Comparison of ENCODE assay signal across 13 cellular contexts in the genomic region with DNA sequence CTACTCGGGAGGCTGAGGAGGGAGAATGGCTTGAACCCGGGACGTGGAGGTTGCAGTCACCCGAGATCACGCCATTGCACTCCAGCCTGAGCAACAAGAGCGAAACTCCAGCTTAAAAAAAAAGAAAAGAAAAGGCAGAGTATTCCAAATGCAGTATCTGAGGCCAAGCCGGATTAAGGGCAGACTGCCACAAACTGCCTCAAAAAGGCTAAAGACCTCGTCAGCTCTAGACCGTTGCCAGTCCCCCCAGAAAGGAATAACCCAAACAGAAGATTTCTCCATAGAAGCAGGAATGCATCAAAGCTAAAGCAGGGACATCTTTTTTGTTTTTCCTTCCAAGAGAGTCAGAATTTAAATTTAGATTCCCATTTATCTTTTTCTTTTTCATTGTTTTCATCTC.
DNase-seq lines count a peak whose midpoint lies in the region; ATAC-seq and TF ChIP-seq lines count a peak whose summit lies in the region.
"Had no signal": no experiment of that assay in that cellular context is flagged by ENCODE, and none has a peak within 500 bp of the region (broad histone marks: within the 10 kb centered on the region; RNA-seq: fewer than 3 reads in every experiment).

No MANE protein-coding gene starts in this region.

- whole genome bisulfite sequencing in testis, 2 donors: 42 to 54% methylated on average over 9 of the region's 9 CpGs

- peaks cover 4% of the 10 kb centered on the region for H3K4me1 ChIP-seq in testis
- H3K4me1 ChIP-seq in upper lobe of right lung: peaks cover 14% of the 10 kb centered on the region

- H3K27me3 ChIP-seq in testis: no peaks in the 10 kb centered on the region
- no peaks in the 10 kb centered on the region for H3K27me3 ChIP-seq in upper lobe of right lung

- no peak for ATAC-seq in GM21723 (IDR thresholded peaks at IDR 0.05; ENCODE audit: unreplicated experiment)
- no peak for ATAC-seq in upper lobe of right lung
- ATAC-seq: activated CD4-positive, alpha-beta T cell treated with anti-CD3 and anti-CD28 coated beads for 36 hours had no signal

- no peak for TF ChIP-seq CTCF in fibroblast of the aortic adventitia (IDR thresholded peaks at IDR 0.05; ENCODE audit: insufficient read depth, low read length)
- no peak for TF ChIP-seq CTCF in testis (IDR thresholded peaks at IDR 0.05)
- no peak for TF ChIP-seq CTCF in upper lobe of right lung (IDR thresholded peaks at IDR 0.05)

- TF ChIP-seq POLR2A in testis (IDR thresholded peaks at IDR 0.05): no peak

- DNase-seq in NCI-H446 treated with DMSO at 0.1 percent for 48 hours (lab: John Stamatoyannopoulos, UW) (peak; percentile 78), fibroblast of the aortic adventitia (ENCODE audit: low read depth) (peak; percentile 99), mucosa of gallbladder (ENCODE audit: low spot score) (peak; percentile 82), testis (peak; percentile 79), superior temporal gyrus (ENCODE audit: extremely low spot score) (no peak), SHP77 treated with DMSO at 0.1 percent for 48 hours (lab: John Stamatoyannopoulos, UW) (no peak), upper lobe of right lung (no peak)
- DNase-seq: activated CD4-positive, alpha-beta T cell treated with anti-CD3 and anti-CD28 coated beads for 36 hours; activated naive CD4-positive, alpha-beta T cell treated with anti-CD3 and anti-CD28 coated beads, Interleukin-2, amount 50 U/mL, for 16 hours; endodermal cell; NCI-H1105 treated with DMSO at 0.1 percent for 48 hours; stimulated activated CD8-positive, alpha-beta memory T cell treated with anti-CD3 and anti-CD28 coated beads, Interleukin-4, amount 100 ng/mL, for 48 hours had no signal

- intact Hi-C loops in testis (cut with DNase I; ENCODE audit: low total_unique reads): no loop called here
- intact Hi-C loops in upper lobe of right lung (cut with DNase I): no loop called here

- H3K9me3 ChIP-seq in testis (no peaks in the 10 kb centered on the region), upper lobe of right lung (no peaks in the 10 kb centered on the region)

- H3K27ac ChIP-seq in testis (peak overlapping the region in 1 of 2 donors; percentile 28), upper lobe of right lung (no peak overlapping the region)

- H3K4me3 ChIP-seq in fibroblast of the aortic adventitia (ENCODE audit: low read depth, low read length): no peak overlapping the region
- H3K4me3 ChIP-seq in testis: no peak overlapping the region
- no peak overlapping the region for H3K4me3 ChIP-seq in upper lobe of right lung

- H3K36me3 ChIP-seq in testis (ENCODE audit: low read depth, missing control alignments) (no peaks in the 10 kb centered on the region), upper lobe of right lung (peaks cover under 1% of the 10 kb centered on the region)

Comparison
In these comparisons a context has a peak if more than half of its experiments do, and no peak if none do; other contexts are left out.
1. DNase-seq: peak in NCI-H446 treated with DMSO at 0.1 percent for 48 hours (single experiment), fibroblast of the aortic adventitia (single experiment), mucosa of gallbladder (single experiment) and testis (single experiment); none in superior temporal gyrus (single experiment), SHP77 treated with DMSO at 0.1 percent for 48 hours (single experiment) and upper lobe of right lung (single experiment).